ENCODE assay signal across 8 cellular contexts in genomic region chr1:200619894-200620272, GRCh38. TPM values are rescaled to one million over a fixed set of nuclear protein-coding genes. Genes with fewer than 3 reads are reported as not detected.
DNase-seq lines count a peak whose midpoint lies in the region; ATAC-seq, FAIRE-seq and TF ChIP-seq lines count a peak whose summit lies in the region.

No MANE protein-coding gene starts in this region.

- ATAC-seq in gastrocnemius medialis, result no peak
- ATAC-seq in GM21447 (IDR thresholded peaks at IDR 0.05; ENCODE audit: unreplicated experiment), result no peak

- H3K4me3 ChIP-seq in SK-N-MC (peak overlapping the region; percentile 90), fibroblast of pulmonary artery (replicated peaks; ENCODE audit: low read depth, low read length) (peak overlapping the region; percentile 84), gastrocnemius medialis (peak overlapping the region; percentile 74 to 78 (median 74)), lower leg skin (ENCODE audit: low read depth, poor library complexity, severe bottlenecking) (no peak overlapping the region)

- DNase-seq in GM19239 (ENCODE audit: insufficient read length, low spot score) (no peak), SK-N-MC (ENCODE audit: low read depth, low spot score) (no peak), fibroblast of pulmonary artery (ENCODE audit: low read depth) (no peak), gastrocnemius medialis (no peak), amygdala (lab: John Stamatoyannopoulos, UW) (no peak), AG08395 (ENCODE audit: low spot score) (no peak), lower leg skin (ENCODE audit: low spot score in 2 of 2) (no peak)

- no peaks in the 10 kb centered on the region for H3K27me3 ChIP-seq in gastrocnemius medialis

- H3K27ac ChIP-seq in SK-N-MC (no peak overlapping the region), gastrocnemius medialis (no peak overlapping the region)

- peak; percentile 54 for FAIRE-seq in GM19239 (lab: Jason Lieb, UNC)

- no peak for TF ChIP-seq CTCF in fibroblast of pulmonary artery (IDR thresholded peaks at IDR 0.05; ENCODE audit: low read length, missing control alignments)
- TF ChIP-seq CTCF in gastrocnemius medialis (IDR thresholded peaks at IDR 0.05 in 4 of 5, conservative IDR thresholded peaks at IDR 0.05 in 1 of 5), result no peak
- no peak for TF ChIP-seq CTCF in lower leg skin (IDR thresholded peaks at IDR 0.05)

- in situ Hi-C loops in gastrocnemius medialis (cut with MboI; ENCODE audit: low sequenced_read_pairs in 4 of 4), result loop anchor here (5.0 to 25.0 kb wide), 4 partner anchors 175 to 417 kb away; no protein-coding TSS in a partner anchor

- H3K9me3 ChIP-seq in SK-N-MC (ENCODE audit: low read depth, low read length), result no peaks in the 10 kb centered on the region
- no peaks in the 10 kb centered on the region for H3K9me3 ChIP-seq in gastrocnemius medialis

- peaks cover 3 to 15% of the 10 kb centered on the region in 2 donors for H3K4me1 ChIP-seq in gastrocnemius medialis

- 10 to 14% methylated on average over 6 of the region's 6 CpGs for WGBS in lower leg skin, 2 donors

- intact Hi-C loops in gastrocnemius medialis (cut with DNase I; ENCODE audit: low total_unique reads) (loop anchor here (1.0 to 10.0 kb wide), 4 partner anchors 49 to 405 kb away; partner anchors contain the start of genes CAMSAP2, DDX59 and KIF21B), lower leg skin (cut with DNase I; ENCODE audit: low total_unique reads) (loop anchor here (5.0 kb wide), 1 partner anchor 192 kb away; no protein-coding TSS in a partner anchor)

- peaks cover 30% of the 10 kb centered on the region for H3K36me3 ChIP-seq in SK-N-MC (ENCODE audit: insufficient read depth, low read length)
- no peaks in the 10 kb centered on the region for H3K36me3 ChIP-seq in gastrocnemius medialis

- H3K9ac ChIP-seq in SK-N-MC (ENCODE audit: insufficient read length), result peak overlapping the region; percentile 89

- no peak for TF ChIP-seq POLR2A in gastrocnemius medialis (IDR thresholded peaks at IDR 0.05)
- TF ChIP-seq POLR2A in lower leg skin (IDR thresholded peaks at IDR 0.05), result no peak

RNA-seq across cellular contexts. Expression of gene KIF14, which starts 0.7 kb away (rescaled TPM):
- total RNA-seq in gastrocnemius medialis, result under 1 TPM; 0.03 to 0.19 (median 0.07) TPM
- total RNA-seq in lower leg skin, result 1 to 10 TPM in 1 of 4 donors, under 1 TPM in 3; 0.37 to 1.1 (median 0.61) TPM

RNA-seq across cellular contexts. Expression of gene DDX59, which starts 49.8 kb away (rescaled TPM):
- 10 to 100 TPM; 36.7 to 52.7 (median 39.5) TPM for total RNA-seq in gastrocnemius medialis
- 10 to 100 TPM; 17.9 to 40.8 (median 24.2) TPM for total RNA-seq in lower leg skin
